Comparison of ENCODE assay signal across 9 cellular contexts in the genomic region with DNA sequence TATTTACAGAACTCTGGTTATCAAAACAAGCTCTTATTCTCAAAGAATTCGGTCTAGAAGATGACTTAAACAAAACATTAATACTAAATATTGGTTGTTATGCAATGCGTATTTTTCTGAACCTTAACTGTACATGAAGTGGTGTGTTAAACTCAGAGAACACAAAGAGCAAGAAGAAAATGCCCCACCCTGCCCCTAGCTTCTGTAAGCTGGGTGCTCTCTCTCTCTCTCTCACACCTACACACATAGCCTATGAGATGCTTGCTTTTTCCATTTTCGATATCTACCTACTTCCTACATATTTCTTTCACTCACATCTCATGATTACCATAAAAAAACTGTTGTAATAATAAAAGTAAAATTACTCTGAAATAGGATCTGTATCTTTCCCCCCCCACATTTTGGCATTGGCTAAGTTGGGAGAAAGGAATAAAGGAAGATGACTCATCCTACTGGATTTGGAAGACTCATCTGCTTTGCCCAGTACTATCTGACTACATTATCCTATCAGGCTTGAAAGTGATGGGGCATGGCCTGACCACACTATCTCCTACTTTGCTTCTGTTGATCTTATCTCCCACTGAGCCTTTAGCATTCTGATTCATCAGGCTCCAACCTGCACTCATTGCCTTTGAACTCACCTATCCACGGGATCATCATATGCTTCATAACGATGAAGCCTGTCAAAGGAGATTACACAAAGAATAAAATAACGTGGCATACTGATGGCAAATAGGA. TPM values are rescaled to one million over a fixed set of nuclear protein-coding genes. Genes with fewer than 3 reads are reported as not detected.
DNase-seq lines count a peak whose midpoint lies in the region; ATAC-seq and TF ChIP-seq lines count a peak whose summit lies in the region.
"Had no signal": no experiment of that assay in that cellular context is flagged by ENCODE, and none has a peak within 500 bp of the region (broad histone marks: within the 10 kb centered on the region; RNA-seq: fewer than 3 reads in every experiment).

No MANE protein-coding gene starts in this region.

- no peaks in the 10 kb centered on the region for H3K23me2 ChIP-seq in H9 (ENCODE audit: insufficient read length, low read depth, low read length, poor library complexity, severe bottlenecking)

- H3K4ac ChIP-seq in H9 (ENCODE audit: low read depth, low read length), result no peak overlapping the region

- no peak overlapping the region for H4K5ac ChIP-seq in H9 (ENCODE audit: insufficient read length, low read depth, low read length)

- CTCF ChIA-PET in RWPE1 (lab: Yijun Ruan, JAX), result no interaction called here

- peaks cover 34% of the 10 kb centered on the region for H3K36me3 Mint-ChIP-seq in activated naive CD8-positive, alpha-beta T cell treated with anti-CD3 and anti-CD28 coated beads for 36 hours
- H3K36me3 Mint-ChIP-seq in activated naive CD8-positive, alpha-beta T cell treated with anti-CD3 and anti-CD28 coated beads, Interleukin-2, amount 50 U/mL, for 24 hours (ENCODE audit: low read depth), result peaks cover 31% of the 10 kb centered on the region
- peaks cover 26% of the 10 kb centered on the region for H3K36me3 Mint-ChIP-seq in stimulated activated effector memory CD8-positive, alpha-beta T cell treated with anti-CD3 and anti-CD28 coated beads, Interleukin-12 subunit alpha, Interleukin-12 subunit beta, amount 100 ng/mL, for 72 hours
- peaks cover 15 to 54% (median 29%) of the 10 kb centered on the region in 3 experiments for H3K36me3 Mint-ChIP-seq in H9 (ENCODE audit: insufficient read depth in 1 of 3, low read depth in 3 of 3)

- H3K27me3 ChIP-seq in uterus, result no peaks in the 10 kb centered on the region
- no peaks in the 10 kb centered on the region for H3K27me3 ChIP-seq in H9 (ENCODE audit: insufficient read depth, low read length)

- H2BK120ac ChIP-seq in H9 (ENCODE audit: low read depth, low read length, poor library complexity, severe bottlenecking), result no peak overlapping the region

- H3K9me3 Mint-ChIP-seq in activated naive CD8-positive, alpha-beta T cell treated with anti-CD3 and anti-CD28 coated beads for 36 hours, result peaks cover 9% of the 10 kb centered on the region
- H3K9me3 Mint-ChIP-seq in activated naive CD8-positive, alpha-beta T cell treated with anti-CD3 and anti-CD28 coated beads, Interleukin-2, amount 50 U/mL, for 24 hours, result peaks cover 16% of the 10 kb centered on the region
- H3K9me3 Mint-ChIP-seq in stimulated activated effector memory CD8-positive, alpha-beta T cell treated with anti-CD3 and anti-CD28 coated beads, Interleukin-12 subunit alpha, Interleukin-12 subunit beta, amount 100 ng/mL, for 72 hours, result no peaks in the 10 kb centered on the region
- peaks cover 19 to 40% of the 10 kb centered on the region in 2 experiments for H3K9me3 Mint-ChIP-seq in H9

- H3K14ac ChIP-seq in H9 (ENCODE audit: insufficient read depth, low read length), result no peak overlapping the region

- H3K4me3 ChIP-seq in fibroblast of the aortic adventitia (ENCODE audit: low read depth, low read length), result no peak overlapping the region
- H3K4me3 ChIP-seq in uterus, result no peak overlapping the region

- intact Hi-C loops in uterus (cut with DNase I; ENCODE audit: low total_unique reads), result no loop called here

- H3K9me3 ChIP-seq in uterus (no peaks in the 10 kb centered on the region), H9 (ENCODE audit: control insufficient read depth, low read depth, low read length) (peaks cover 5% of the 10 kb centered on the region)

- H3K79me1 ChIP-seq in H9 (ENCODE audit: insufficient read depth, low read depth, low read length, poor library complexity, severe bottlenecking), result no peaks in the 10 kb centered on the region

- H3K27me3 Mint-ChIP-seq in activated naive CD8-positive, alpha-beta T cell treated with anti-CD3 and anti-CD28 coated beads for 36 hours, result no peaks in the 10 kb centered on the region
- H3K27me3 Mint-ChIP-seq in activated naive CD8-positive, alpha-beta T cell treated with anti-CD3 and anti-CD28 coated beads, Interleukin-2, amount 50 U/mL, for 24 hours, result no peaks in the 10 kb centered on the region
- no peaks in the 10 kb centered on the region; the same call in 1 of the 2 replicates for H3K27me3 Mint-ChIP-seq in H9 (ENCODE audit: low read depth)

- no peak overlapping the region for H3K23ac ChIP-seq in H9 (ENCODE audit: insufficient read length, low read depth, low read length)

- H3T11ph ChIP-seq in H9 (ENCODE audit: low read length), result no peak overlapping the region

- H3K4me1 ChIP-seq in uterus (peaks cover 0 to 17% of the 10 kb centered on the region in 2 donors), H9 (ENCODE audit: insufficient read depth, low read length) (no peaks in the 10 kb centered on the region; the same call in 1 of the 2 replicates)

- no peaks in the 10 kb centered on the region for H3K36me3 ChIP-seq in uterus

- no peak overlapping the region for H4K91ac ChIP-seq in H9 (ENCODE audit: insufficient read length, low read depth, low read length)

- TF ChIP-seq CTCF in RWPE1 (conservative IDR thresholded peaks at IDR 0.05; ENCODE audit: low read depth), result no peak
- no peak for TF ChIP-seq CTCF in fibroblast of the aortic adventitia (IDR thresholded peaks at IDR 0.05; ENCODE audit: insufficient read depth, low read length)
- TF ChIP-seq CTCF in uterus (IDR thresholded peaks at IDR 0.05), result no peak
- TF ChIP-seq CTCF in H9 (conservative IDR thresholded peaks at IDR 0.05), result no peak

- H3K18ac ChIP-seq in H9 (ENCODE audit: insufficient read length, low read depth, low read length), result no peak overlapping the region

- no peak overlapping the region for H3K9ac ChIP-seq in H9 (ENCODE audit: extremely low read depth, insufficient read length, low read length)

- no peak overlapping the region for H4K8ac ChIP-seq in H9 (replicated peaks; ENCODE audit: insufficient read length, low read depth, low read length)

- peak overlapping the region; percentile 21 for H3K27ac Mint-ChIP-seq in activated naive CD8-positive, alpha-beta T cell treated with anti-CD3 and anti-CD28 coated beads for 36 hours
- H3K27ac Mint-ChIP-seq in activated naive CD8-positive, alpha-beta T cell treated with anti-CD3 and anti-CD28 coated beads, Interleukin-2, amount 50 U/mL, for 24 hours, result no peak overlapping the region
- peak overlapping the region; percentile 26 for H3K27ac Mint-ChIP-seq in stimulated activated effector memory CD8-positive, alpha-beta T cell treated with anti-CD3 and anti-CD28 coated beads, Interleukin-12 subunit alpha, Interleukin-12 subunit beta, amount 100 ng/mL, for 72 hours
- no peak overlapping the region for H3K27ac Mint-ChIP-seq in H9

- H2AK5ac ChIP-seq in H9 (ENCODE audit: insufficient read length, low read length), result no peak overlapping the region

- no peak for DNase-seq in activated naive CD8-positive, alpha-beta T cell treated with anti-CD3 and anti-CD28 coated beads for 36 hours
- no peak for DNase-seq in activated naive CD8-positive, alpha-beta T cell treated with anti-CD3 and anti-CD28 coated beads, Interleukin-2, amount 50 U/mL, for 24 hours
- DNase-seq in RWPE1 (ENCODE audit: low spot score), result peak; percentile 36
- DNase-seq in fibroblast of the aortic adventitia (ENCODE audit: low read depth), result peak; percentile 39
- DNase-seq in stimulated activated effector memory CD8-positive, alpha-beta T cell treated with anti-CD3 and anti-CD28 coated beads, Interleukin-12 subunit alpha, Interleukin-12 subunit beta, amount 100 ng/mL, for 72 hours (ENCODE audit: low spot score in 2 of 2), result no peak
- no peak for DNase-seq in hippocampal formation (lab: John Stamatoyannopoulos, UW)
- no peak for DNase-seq in uterus
- DNase-seq in H9, result no peak

- no peak overlapping the region for H3K56ac ChIP-seq in H9 (ENCODE audit: insufficient read length, low read depth, low read length)

- no peak overlapping the region for H2AFZ ChIP-seq in H9 (ENCODE audit: low read length)

- H3K4me3 Mint-ChIP-seq in activated naive CD8-positive, alpha-beta T cell treated with anti-CD3 and anti-CD28 coated beads for 36 hours, result no peak overlapping the region
- H3K4me3 Mint-ChIP-seq in activated naive CD8-positive, alpha-beta T cell treated with anti-CD3 and anti-CD28 coated beads, Interleukin-2, amount 50 U/mL, for 24 hours, result no peak overlapping the region
- H3K4me3 Mint-ChIP-seq in stimulated activated effector memory CD8-positive, alpha-beta T cell treated with anti-CD3 and anti-CD28 coated beads, Interleukin-12 subunit alpha, Interleukin-12 subunit beta, amount 100 ng/mL, for 72 hours, result no peak overlapping the region
- H3K4me3 Mint-ChIP-seq in H9, result no peak overlapping the region

- no peak overlapping the region for H2BK15ac ChIP-seq in H9 (ENCODE audit: low read depth, low read length)

- 100% methylated on average over 1 of the region's 6 CpGs for WGBS in H9 (ENCODE audit: extremely low coverage, insufficient read length, low lambda C conversion rate)

- no peak overlapping the region for H2BK12ac ChIP-seq in H9 (ENCODE audit: insufficient read length, low read depth, low read length)

- no peak overlapping the region for H2BK20ac ChIP-seq in H9 (ENCODE audit: low read depth, low read length, poor library complexity, severe bottlenecking)

- H3K27ac ChIP-seq in RWPE1, result no peak overlapping the region
- H3K27ac ChIP-seq in uterus, result peak overlapping the region in 1 of 2 donors; percentile 23
- no peak overlapping the region for H3K27ac ChIP-seq in H9 (ENCODE audit: insufficient read length, low read depth, low read length)
- H3K27ac ChIP-seq: C4-2B had no signal

- H3K79me2 ChIP-seq in H9 (ENCODE audit: insufficient read depth, low read length), result no peaks in the 10 kb centered on the region

- TF ChIP-seq POLR2A in uterus (IDR thresholded peaks at IDR 0.05), result no peak

- no peak for ATAC-seq in activated naive CD8-positive, alpha-beta T cell treated with anti-CD3 and anti-CD28 coated beads, Interleukin-2, amount 50 U/mL, for 24 hours
- ATAC-seq in stimulated activated effector memory CD8-positive, alpha-beta T cell treated with anti-CD3 and anti-CD28 coated beads, Interleukin-12 subunit alpha, Interleukin-12 subunit beta, amount 100 ng/mL, for 72 hours, result peak; percentile 11

- H3K4me1 Mint-ChIP-seq in activated naive CD8-positive, alpha-beta T cell treated with anti-CD3 and anti-CD28 coated beads for 36 hours, result peaks cover 28% of the 10 kb centered on the region
- H3K4me1 Mint-ChIP-seq in activated naive CD8-positive, alpha-beta T cell treated with anti-CD3 and anti-CD28 coated beads, Interleukin-2, amount 50 U/mL, for 24 hours, result peaks cover 33% of the 10 kb centered on the region
- H3K4me1 Mint-ChIP-seq in stimulated activated effector memory CD8-positive, alpha-beta T cell treated with anti-CD3 and anti-CD28 coated beads, Interleukin-12 subunit alpha, Interleukin-12 subunit beta, amount 100 ng/mL, for 72 hours, result peaks cover 34% of the 10 kb centered on the region
- H3K4me1 Mint-ChIP-seq in H9, result peaks cover 9 to 28% of the 10 kb centered on the region in 2 experiments

- H4K20me1 ChIP-seq in H9 (ENCODE audit: control insufficient read depth, insufficient read depth, insufficient read length), result no peaks in the 10 kb centered on the region

- H2BK5ac ChIP-seq in H9 (ENCODE audit: insufficient read length, low read length), result no peak overlapping the region

- POLR2A ChIA-PET in RWPE1 (lab: Yijun Ruan, JAX; ENCODE audit: low non-redundant PET), result no interaction called here

- no peak overlapping the region for H3K4me2 ChIP-seq in H9 (ENCODE audit: insufficient read depth, insufficient read length, low read length)

RNA-seq across cellular contexts. Expression of a gene that starts 2.9 kb away (rescaled TPM):
- 10 to 100 TPM; 10.7 to 10.9 TPM for total RNA-seq in activated naive CD8-positive, alpha-beta T cell treated with anti-CD3 and anti-CD28 coated beads for 36 hours
- total RNA-seq in fibroblast of the aortic adventitia (ENCODE audit: low replicate concordance) (31.4 and 51.3 TPM in 2 replicates), uterus (10 to 100 TPM; 22.4 to 53.7 (median 36.4) TPM), H9 (2021) (12.7 and 14.0 TPM in 2 replicates)

RNA-seq across cellular contexts. Expression of a gene that starts 3.0 kb away (rescaled TPM):
- total RNA-seq in activated naive CD8-positive, alpha-beta T cell treated with anti-CD3 and anti-CD28 coated beads for 36 hours, result 10 to 100 TPM; 38.7 to 39.0 TPM
- total RNA-seq in fibroblast of the aortic adventitia (ENCODE audit: low replicate concordance), result 19.2 and 19.6 TPM in 2 replicates
- total RNA-seq in uterus, result 10 to 100 TPM; 18.8 to 26.7 (median 24.6) TPM
- 10.9 and 12.8 TPM in 2 replicates for total RNA-seq in H9 (2021)

RNA-seq across cellular contexts. Expression of a gene that starts 56.3 kb away (rescaled TPM):
- total RNA-seq in activated naive CD8-positive, alpha-beta T cell treated with anti-CD3 and anti-CD28 coated beads for 36 hours, result not detected
- total RNA-seq in fibroblast of the aortic adventitia (ENCODE audit: low replicate concordance) (not detected in 2 replicates), uterus (1 to 10 TPM in 1 of 4 donors, under 1 TPM in 3; under 0.01 to 3.7 (median 0.67) TPM), H9 (2021) (not detected in 2 replicates)

Comparison
In these comparisons a context has a peak if more than half of its experiments do, and no peak if none do; other contexts are left out.
1. H3K27ac Mint-ChIP-seq: peak in activated naive CD8-positive, alpha-beta T cell treated with anti-CD3 and anti-CD28 coated beads for 36 hours (single experiment) and stimulated activated effector memory CD8-positive, alpha-beta T cell treated with anti-CD3 and anti-CD28 coated beads, Interleukin-12 subunit alpha, Interleukin-12 subunit beta, amount 100 ng/mL, for 72 hours (single experiment); none in activated naive CD8-positive, alpha-beta T cell treated with anti-CD3 and anti-CD28 coated beads, Interleukin-2, amount 50 U/mL, for 24 hours (single experiment) and H9 (0 of 3).
2. DNase-seq: peak in RWPE1 (single experiment) and fibroblast of the aortic adventitia (single experiment); none in activated naive CD8-positive, alpha-beta T cell treated with anti-CD3 and anti-CD28 coated beads for 36 hours (single experiment), activated naive CD8-positive, alpha-beta T cell treated with anti-CD3 and anti-CD28 coated beads, Interleukin-2, amount 50 U/mL, for 24 hours (single experiment), stimulated activated effector memory CD8-positive, alpha-beta T cell treated with anti-CD3 and anti-CD28 coated beads, Interleukin-12 subunit alpha, Interleukin-12 subunit beta, amount 100 ng/mL, for 72 hours (0 of 2), hippocampal formation (0 of 2), uterus (0 of 2) and H9 (single experiment).